40 cellular contexts compared by ENCODE assay signal in the genomic region with DNA sequence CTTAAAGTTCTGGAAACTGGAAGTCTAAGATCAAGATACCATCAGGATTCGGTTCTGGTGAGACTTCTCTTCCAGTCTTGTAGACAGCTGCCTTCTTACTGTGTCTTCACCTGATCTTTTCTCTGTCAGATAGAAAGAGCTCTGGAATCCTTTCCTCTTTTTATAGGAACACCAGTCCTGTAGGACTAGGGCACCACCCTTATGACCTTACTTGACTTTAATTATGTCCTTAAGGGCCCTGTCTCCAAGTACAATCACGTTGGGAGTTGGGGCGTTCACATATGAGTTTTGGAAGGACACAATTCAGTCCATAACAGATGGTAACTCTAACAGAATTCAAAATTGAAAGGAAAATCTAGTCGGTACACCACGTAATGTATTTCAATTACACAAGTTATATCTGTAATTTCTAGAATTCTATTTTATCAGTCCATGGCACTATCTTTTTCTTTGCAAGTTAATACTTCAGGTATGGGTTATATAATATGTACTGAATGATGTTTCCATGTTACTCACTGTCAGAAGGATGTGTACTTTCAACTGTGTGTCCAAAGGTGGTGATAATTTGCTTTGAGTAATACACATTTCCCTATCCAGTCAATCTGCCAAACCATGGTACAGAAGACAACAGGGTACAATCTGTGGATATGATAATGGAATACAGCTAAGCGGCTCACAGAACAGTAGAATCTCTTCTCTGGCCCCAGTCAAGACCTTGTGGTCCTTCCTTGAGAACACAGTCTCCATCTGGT. TPM values are rescaled to one million over a fixed set of nuclear protein-coding genes. Genes with fewer than 3 reads are reported as not detected.
"Had no signal": no experiment of that assay in that cellular context is flagged by ENCODE, and none has a peak within 500 bp of the region (broad histone marks: within the 10 kb centered on the region; RNA-seq: fewer than 3 reads in every experiment).

No MANE protein-coding gene starts in this region.

- H3K4me1 Mint-ChIP-seq: activated B cell treated with CpG ODN at 0.5 μM for 24 hours; activated CD4-positive, alpha-beta T cell treated with anti-CD3 and anti-CD28 coated beads, Interleukin-2, amount 10 ng/mL, durations not matched to agents 24 days and 14 days; activated naive CD8-positive, alpha-beta T cell treated with anti-CD3 and anti-CD28 coated beads for 36 hours; activated T-helper 17 cell treated with anti-CD3 and anti-CD28 coated beads, Interleukin-2, amount 50 U/mL, for 72 hours had no signal

- H3K4me3 ChIP-seq: adrenal gland, body of pancreas, breast epithelium had no signal

- H3K27me3 ChIP-seq: adrenal gland, body of pancreas, brain microvascular endothelial cell, breast epithelium had no signal

- H3K36me3 ChIP-seq: adrenal gland, brain microvascular endothelial cell, breast epithelium had no signal

- FAIRE-seq: astrocyte, TTC549 had no signal

- H3K27me3 Mint-ChIP-seq: activated CD4-positive, alpha-beta memory T cell treated with anti-CD3 and anti-CD28 coated beads for 36 hours; activated T-helper 17 cell treated with anti-CD3 and anti-CD28 coated beads, Interleukin-2, amount 50 U/mL, for 72 hours had no signal

- H3K27ac Mint-ChIP-seq: activated B cell treated with CpG ODN at 0.5 μM for 24 hours; activated CD4-positive, alpha-beta memory T cell treated with anti-CD3 and anti-CD28 coated beads for 36 hours; activated CD4-positive, alpha-beta T cell treated with anti-CD3 and anti-CD28 coated beads, Interleukin-2, amount 10 ng/mL, durations not matched to agents 24 days and 14 days; activated CD8-positive, alpha-beta T cell treated with anti-CD3 and anti-CD28 coated beads for 36 hours; activated naive CD4-positive, alpha-beta T cell treated with anti-CD3 and anti-CD28 coated beads for 36 hours; activated naive CD4-positive, alpha-beta T cell treated with anti-CD3 and anti-CD28 coated beads, Interleukin-2, amount 50 U/mL, for 72 hours; activated naive CD8-positive, alpha-beta T cell treated with anti-CD3 and anti-CD28 coated beads for 36 hours; activated T-cell treated with anti-CD3 and anti-CD28 coated beads, Interleukin-2, amount 50 U/mL, for 72 hours; activated T-helper 1 cell treated with anti-CD3 and anti-CD28 coated beads, Interleukin-12 subunit alpha, Interleukin-12 subunit beta, Interleukin-2, Interleukin-4 antibody, amounts not matched to agents 30 ng/mL and 10 ng/mL and 1 ng/mL, durations not matched to agents 14 hours and 24 hours and 36 hours; activated T-helper 17 cell treated with anti-CD3 and anti-CD28 coated beads, Interleukin-2, amount 50 U/mL, for 72 hours; T-helper 1 cell treated with Interleukin-12 subunit alpha and Interleukin-12 subunit beta and Interleukin-4 antibody, amounts not matched to agents 30 μg/mL and 1 μg/mL, for 36 hours; T-helper 2 cell treated with Interferon-gamma antibody and Interleukin-4, amounts not matched to agents 5 μg/mL and 100 μg/mL, for 36 hours had no signal

- H3K9me3 Mint-ChIP-seq: activated B cell treated with CpG ODN at 0.5 μM for 24 hours; activated CD4-positive, alpha-beta memory T cell treated with anti-CD3 and anti-CD28 coated beads for 36 hours; activated CD4-positive, alpha-beta T cell treated with anti-CD3 and anti-CD28 coated beads, Interleukin-2, amount 10 ng/mL, durations not matched to agents 24 days and 14 days; activated CD8-positive, alpha-beta T cell treated with anti-CD3 and anti-CD28 coated beads for 36 hours; activated naive CD4-positive, alpha-beta T cell treated with anti-CD3 and anti-CD28 coated beads for 36 hours; activated naive CD4-positive, alpha-beta T cell treated with anti-CD3 and anti-CD28 coated beads, Interleukin-2, amount 50 U/mL, for 72 hours; activated naive CD8-positive, alpha-beta T cell treated with anti-CD3 and anti-CD28 coated beads for 36 hours; activated T-cell treated with anti-CD3 and anti-CD28 coated beads, Interleukin-2, amount 50 U/mL, for 4 hours; activated T-cell treated with anti-CD3 and anti-CD28 coated beads, Interleukin-2, amount 50 U/mL, for 72 hours; activated T-helper 1 cell treated with anti-CD3 and anti-CD28 coated beads, Interleukin-12 subunit alpha, Interleukin-12 subunit beta, Interleukin-2, Interleukin-4 antibody, amounts not matched to agents 30 ng/mL and 10 ng/mL and 1 ng/mL, durations not matched to agents 14 hours and 24 hours and 36 hours; activated T-helper 17 cell treated with anti-CD3 and anti-CD28 coated beads, Interleukin-2, amount 50 U/mL, for 72 hours; T-helper 1 cell treated with Interleukin-12 subunit alpha and Interleukin-12 subunit beta and Interleukin-4 antibody, amounts not matched to agents 30 μg/mL and 1 μg/mL, for 36 hours; T-helper 2 cell treated with Interferon-gamma antibody and Interleukin-4, amounts not matched to agents 5 μg/mL and 100 μg/mL, for 36 hours had no signal

- H3K4me3 Mint-ChIP-seq: activated B cell treated with CpG ODN at 0.5 μM for 24 hours; activated CD4-positive, alpha-beta memory T cell treated with anti-CD3 and anti-CD28 coated beads for 36 hours; activated CD4-positive, alpha-beta T cell treated with anti-CD3 and anti-CD28 coated beads, Interleukin-2, amount 10 ng/mL, durations not matched to agents 24 days and 14 days; activated CD8-positive, alpha-beta T cell treated with anti-CD3 and anti-CD28 coated beads for 36 hours; activated naive CD4-positive, alpha-beta T cell treated with anti-CD3 and anti-CD28 coated beads for 36 hours; activated naive CD8-positive, alpha-beta T cell treated with anti-CD3 and anti-CD28 coated beads for 36 hours; activated T-cell treated with anti-CD3 and anti-CD28 coated beads, Interleukin-2, amount 50 U/mL, for 4 hours; activated T-cell treated with anti-CD3 and anti-CD28 coated beads, Interleukin-2, amount 50 U/mL, for 72 hours; activated T-helper 1 cell treated with anti-CD3 and anti-CD28 coated beads, Interleukin-12 subunit alpha, Interleukin-12 subunit beta, Interleukin-2, Interleukin-4 antibody, amounts not matched to agents 30 ng/mL and 10 ng/mL and 1 ng/mL, durations not matched to agents 14 hours and 24 hours and 36 hours; activated T-helper 17 cell treated with anti-CD3 and anti-CD28 coated beads, Interleukin-2, amount 50 U/mL, for 72 hours; T-helper 1 cell treated with Interleukin-12 subunit alpha and Interleukin-12 subunit beta and Interleukin-4 antibody, amounts not matched to agents 30 μg/mL and 1 μg/mL, for 36 hours; T-helper 2 cell treated with Interferon-gamma antibody and Interleukin-4, amounts not matched to agents 5 μg/mL and 100 μg/mL, for 36 hours had no signal

- DNase-seq: activated B cell treated with CpG ODN at 0.5 μM for 24 hours; activated CD4-positive, alpha-beta memory T cell treated with anti-CD3 and anti-CD28 coated beads for 36 hours; activated CD4-positive, alpha-beta T cell treated with anti-CD3 and anti-CD28 coated beads for 4 hours; activated CD4-positive, alpha-beta T cell treated with anti-CD3 and anti-CD28 coated beads, Interleukin-2, amount 10 ng/mL, durations not matched to agents 24 days and 14 days; activated CD4-positive, alpha-beta T cell treated with anti-CD3 and anti-CD28 coated beads, Interleukin-2, amount 50 U/mL, for 1 hour; activated CD4-positive, alpha-beta T cell treated with anti-CD3 and anti-CD28 coated beads, Interleukin-2, amount 50 U/mL, for 4 hours; activated CD4-positive, CD25-positive, alpha-beta regulatory T cell treated with anti-CD3 and anti-CD28 coated beads, Interleukin-2, amount 50 U/mL, for 72 hours; activated CD8-positive, alpha-beta memory T cell treated with anti-CD3 and anti-CD28 coated beads, Interleukin-2, amount 50 U/mL, for 4 hours; activated CD8-positive, alpha-beta T cell treated with anti-CD3 and anti-CD28 coated beads for 36 hours; activated effector memory CD4-positive, alpha-beta T cell treated with anti-CD3 and anti-CD28 coated beads, Interleukin-2, amount 50 U/mL, for 16 hours; activated gamma-delta T cell treated with Interleukin-2 at 50 U/mL for 16 hours; activated naive CD4-positive, alpha-beta T cell; activated naive CD4-positive, alpha-beta T cell treated with anti-CD3 and anti-CD28 coated beads for 36 hours; activated naive CD4-positive, alpha-beta T cell treated with anti-CD3 and anti-CD28 coated beads, Interleukin-2, amount 50 U/mL, for 16 hours; activated naive CD8-positive, alpha-beta T cell treated with anti-CD3 and anti-CD28 coated beads for 36 hours; activated T-cell treated with anti-CD3 and anti-CD28 coated beads for 4 hours; activated T-cell treated with anti-CD3 and anti-CD28 coated beads, Interleukin-2, amount 50 U/mL, for 1 hour; activated T-cell treated with anti-CD3 and anti-CD28 coated beads, Interleukin-2, amount 50 U/mL, for 4 hours; activated T-cell treated with anti-CD3 and anti-CD28 coated beads, Interleukin-2, amount 50 U/mL, for 72 hours; adrenal gland; amniotic stem cell; aorta; body of pancreas; brain microvascular endothelial cell; central memory CD4-positive, alpha-beta T cell; T-helper 1 cell; T-helper 2 cell; T-helper 9 cell had no signal

- H3K9me3 ChIP-seq: adrenal gland, body of pancreas, breast epithelium had no signal

- H3K27ac ChIP-seq: adrenal gland, body of pancreas, brain microvascular endothelial cell, breast epithelium, VCaP had no signal

- H3K4me1 ChIP-seq: body of pancreas, breast epithelium had no signal

- H3K36me3 Mint-ChIP-seq: activated CD4-positive, alpha-beta memory T cell treated with anti-CD3 and anti-CD28 coated beads for 36 hours; activated naive CD4-positive, alpha-beta T cell treated with anti-CD3 and anti-CD28 coated beads, Interleukin-2, amount 50 U/mL, for 72 hours; activated naive CD8-positive, alpha-beta T cell treated with anti-CD3 and anti-CD28 coated beads for 36 hours had no signal

- ATAC-seq: activated CD8-positive, alpha-beta T cell treated with anti-CD3 and anti-CD28 coated beads for 36 hours; activated naive CD4-positive, alpha-beta T cell treated with anti-CD3 and anti-CD28 coated beads, Interleukin-2, amount 50 U/mL, for 72 hours; activated T-cell treated with anti-CD3 and anti-CD28 coated beads, Interleukin-2, amount 50 U/mL, for 4 hours; activated T-cell treated with anti-CD3 and anti-CD28 coated beads, Interleukin-2, amount 50 U/mL, for 72 hours; activated T-helper 17 cell treated with anti-CD3 and anti-CD28 coated beads, Interleukin-2, amount 50 U/mL, for 72 hours; body of pancreas had no signal

RNA-seq across cellular contexts. Expression of a gene that starts 1.2 kb away (rescaled TPM):
- total RNA-seq: activated B cell treated with CpG ODN at 0.5 μM for 24 hours; activated CD4-positive, alpha-beta memory T cell treated with anti-CD3 and anti-CD28 coated beads for 36 hours; activated CD4-positive, alpha-beta T cell treated with anti-CD3 and anti-CD28 coated beads, Interleukin-2, amount 10 ng/mL, durations not matched to agents 24 days and 14 days; activated CD8-positive, alpha-beta memory T cell treated with anti-CD3 and anti-CD28 coated beads for 36 hours; activated CD8-positive, alpha-beta T cell treated with anti-CD3 and anti-CD28 coated beads for 36 hours; activated naive CD4-positive, alpha-beta T cell treated with anti-CD3 and anti-CD28 coated beads for 36 hours; activated naive CD4-positive, alpha-beta T cell treated with anti-CD3 and anti-CD28 coated beads, Interleukin-2, amount 50 U/mL, for 72 hours; activated naive CD8-positive, alpha-beta T cell treated with anti-CD3 and anti-CD28 coated beads for 36 hours; activated T-cell treated with anti-CD3 and anti-CD28 coated beads, Interleukin-2, amount 50 U/mL, for 4 hours; activated T-cell treated with anti-CD3 and anti-CD28 coated beads, Interleukin-2, amount 50 U/mL, for 72 hours; activated T-helper 1 cell treated with anti-CD3 and anti-CD28 coated beads, Interleukin-12 subunit alpha, Interleukin-12 subunit beta, Interleukin-2, Interleukin-4 antibody, amounts not matched to agents 30 ng/mL and 10 ng/mL and 1 ng/mL, durations not matched to agents 14 hours and 24 hours and 36 hours; activated T-helper 17 cell treated with anti-CD3 and anti-CD28 coated beads, Interleukin-2, amount 50 U/mL, for 72 hours; adrenal gland; aorta; astrocyte; body of pancreas; breast epithelium; cardiac septum; cerebellum had no signal
- polyA plus RNA-seq: adrenal gland, aorta had no signal

RNA-seq across cellular contexts. Expression of a gene that starts 48.1 kb away (rescaled TPM):
- total RNA-seq: activated B cell treated with CpG ODN at 0.5 μM for 24 hours; activated CD4-positive, alpha-beta memory T cell treated with anti-CD3 and anti-CD28 coated beads for 36 hours; activated CD4-positive, alpha-beta T cell treated with anti-CD3 and anti-CD28 coated beads, Interleukin-2, amount 10 ng/mL, durations not matched to agents 24 days and 14 days; activated CD8-positive, alpha-beta memory T cell treated with anti-CD3 and anti-CD28 coated beads for 36 hours; activated CD8-positive, alpha-beta T cell treated with anti-CD3 and anti-CD28 coated beads for 36 hours; activated naive CD4-positive, alpha-beta T cell treated with anti-CD3 and anti-CD28 coated beads for 36 hours; activated naive CD4-positive, alpha-beta T cell treated with anti-CD3 and anti-CD28 coated beads, Interleukin-2, amount 50 U/mL, for 72 hours; activated naive CD8-positive, alpha-beta T cell treated with anti-CD3 and anti-CD28 coated beads for 36 hours; activated T-cell treated with anti-CD3 and anti-CD28 coated beads, Interleukin-2, amount 50 U/mL, for 4 hours; activated T-cell treated with anti-CD3 and anti-CD28 coated beads, Interleukin-2, amount 50 U/mL, for 72 hours; activated T-helper 1 cell treated with anti-CD3 and anti-CD28 coated beads, Interleukin-12 subunit alpha, Interleukin-12 subunit beta, Interleukin-2, Interleukin-4 antibody, amounts not matched to agents 30 ng/mL and 10 ng/mL and 1 ng/mL, durations not matched to agents 14 hours and 24 hours and 36 hours; activated T-helper 17 cell treated with anti-CD3 and anti-CD28 coated beads, Interleukin-2, amount 50 U/mL, for 72 hours; adrenal gland; aorta; astrocyte; body of pancreas; breast epithelium; cardiac septum; cerebellum had no signal
- polyA plus RNA-seq: adrenal gland, aorta had no signal

RNA-seq across cellular contexts. Expression of a gene that starts 50.7 kb away (rescaled TPM):
- total RNA-seq: activated B cell treated with CpG ODN at 0.5 μM for 24 hours; activated CD4-positive, alpha-beta memory T cell treated with anti-CD3 and anti-CD28 coated beads for 36 hours; activated CD4-positive, alpha-beta T cell treated with anti-CD3 and anti-CD28 coated beads, Interleukin-2, amount 10 ng/mL, durations not matched to agents 24 days and 14 days; activated CD8-positive, alpha-beta memory T cell treated with anti-CD3 and anti-CD28 coated beads for 36 hours; activated CD8-positive, alpha-beta T cell treated with anti-CD3 and anti-CD28 coated beads for 36 hours; activated naive CD4-positive, alpha-beta T cell treated with anti-CD3 and anti-CD28 coated beads for 36 hours; activated naive CD4-positive, alpha-beta T cell treated with anti-CD3 and anti-CD28 coated beads, Interleukin-2, amount 50 U/mL, for 72 hours; activated naive CD8-positive, alpha-beta T cell treated with anti-CD3 and anti-CD28 coated beads for 36 hours; activated T-cell treated with anti-CD3 and anti-CD28 coated beads, Interleukin-2, amount 50 U/mL, for 4 hours; activated T-cell treated with anti-CD3 and anti-CD28 coated beads, Interleukin-2, amount 50 U/mL, for 72 hours; activated T-helper 1 cell treated with anti-CD3 and anti-CD28 coated beads, Interleukin-12 subunit alpha, Interleukin-12 subunit beta, Interleukin-2, Interleukin-4 antibody, amounts not matched to agents 30 ng/mL and 10 ng/mL and 1 ng/mL, durations not matched to agents 14 hours and 24 hours and 36 hours; activated T-helper 17 cell treated with anti-CD3 and anti-CD28 coated beads, Interleukin-2, amount 50 U/mL, for 72 hours; adrenal gland; aorta; astrocyte; body of pancreas; breast epithelium; cardiac septum; cerebellum had no signal
- polyA plus RNA-seq: adrenal gland, aorta had no signal

RNA-seq across cellular contexts. Expression of a gene that starts 52.5 kb away (rescaled TPM):
- total RNA-seq: activated B cell treated with CpG ODN at 0.5 μM for 24 hours; activated CD4-positive, alpha-beta memory T cell treated with anti-CD3 and anti-CD28 coated beads for 36 hours; activated CD4-positive, alpha-beta T cell treated with anti-CD3 and anti-CD28 coated beads, Interleukin-2, amount 10 ng/mL, durations not matched to agents 24 days and 14 days; activated CD8-positive, alpha-beta memory T cell treated with anti-CD3 and anti-CD28 coated beads for 36 hours; activated CD8-positive, alpha-beta T cell treated with anti-CD3 and anti-CD28 coated beads for 36 hours; activated naive CD4-positive, alpha-beta T cell treated with anti-CD3 and anti-CD28 coated beads for 36 hours; activated naive CD4-positive, alpha-beta T cell treated with anti-CD3 and anti-CD28 coated beads, Interleukin-2, amount 50 U/mL, for 72 hours; activated naive CD8-positive, alpha-beta T cell treated with anti-CD3 and anti-CD28 coated beads for 36 hours; activated T-cell treated with anti-CD3 and anti-CD28 coated beads, Interleukin-2, amount 50 U/mL, for 4 hours; activated T-cell treated with anti-CD3 and anti-CD28 coated beads, Interleukin-2, amount 50 U/mL, for 72 hours; activated T-helper 1 cell treated with anti-CD3 and anti-CD28 coated beads, Interleukin-12 subunit alpha, Interleukin-12 subunit beta, Interleukin-2, Interleukin-4 antibody, amounts not matched to agents 30 ng/mL and 10 ng/mL and 1 ng/mL, durations not matched to agents 14 hours and 24 hours and 36 hours; activated T-helper 17 cell treated with anti-CD3 and anti-CD28 coated beads, Interleukin-2, amount 50 U/mL, for 72 hours had no signal

RNA-seq across cellular contexts. Expression of a gene that starts 59.2 kb away (rescaled TPM):
- total RNA-seq: activated B cell treated with CpG ODN at 0.5 μM for 24 hours; activated CD4-positive, alpha-beta memory T cell treated with anti-CD3 and anti-CD28 coated beads for 36 hours; activated CD4-positive, alpha-beta T cell treated with anti-CD3 and anti-CD28 coated beads, Interleukin-2, amount 10 ng/mL, durations not matched to agents 24 days and 14 days; activated CD8-positive, alpha-beta memory T cell treated with anti-CD3 and anti-CD28 coated beads for 36 hours; activated CD8-positive, alpha-beta T cell treated with anti-CD3 and anti-CD28 coated beads for 36 hours; activated naive CD4-positive, alpha-beta T cell treated with anti-CD3 and anti-CD28 coated beads for 36 hours; activated naive CD4-positive, alpha-beta T cell treated with anti-CD3 and anti-CD28 coated beads, Interleukin-2, amount 50 U/mL, for 72 hours; activated naive CD8-positive, alpha-beta T cell treated with anti-CD3 and anti-CD28 coated beads for 36 hours; activated T-cell treated with anti-CD3 and anti-CD28 coated beads, Interleukin-2, amount 50 U/mL, for 4 hours; activated T-cell treated with anti-CD3 and anti-CD28 coated beads, Interleukin-2, amount 50 U/mL, for 72 hours; activated T-helper 1 cell treated with anti-CD3 and anti-CD28 coated beads, Interleukin-12 subunit alpha, Interleukin-12 subunit beta, Interleukin-2, Interleukin-4 antibody, amounts not matched to agents 30 ng/mL and 10 ng/mL and 1 ng/mL, durations not matched to agents 14 hours and 24 hours and 36 hours; activated T-helper 17 cell treated with anti-CD3 and anti-CD28 coated beads, Interleukin-2, amount 50 U/mL, for 72 hours; adrenal gland; aorta; astrocyte; body of pancreas; breast epithelium; cardiac septum; cerebellum had no signal
- polyA plus RNA-seq: adrenal gland, aorta had no signal
